In genomic region chr4:163603246-163603645, GRCh38 we compare ENCODE assay signal across 25 cellular contexts.
A peak's percentile ranks its signal among the peaks of the same experiment; 100 is the strongest.
DNase-seq lines count a peak whose midpoint lies in the region; ATAC-seq, FAIRE-seq and TF ChIP-seq lines count a peak whose summit lies in the region.
"Had no signal": no experiment of that assay in that cellular context is flagged by ENCODE, and none has a peak within 500 bp of the region (broad histone marks: within the 10 kb centered on the region; RNA-seq: fewer than 3 reads in every experiment).

No MANE protein-coding gene starts in this region.

- H2BK20ac ChIP-seq in IMR-90 (ENCODE audit: low read depth, low read length): no peak overlapping the region

- H3K9me1 ChIP-seq in IMR-90 (ENCODE audit: insufficient read depth, low read length): no peaks in the 10 kb centered on the region

- no peak overlapping the region for H2AK5ac ChIP-seq in IMR-90 (ENCODE audit: low read depth, low read length)

- WGBS in IMR-90 (ENCODE audit: extremely low coverage in 2 of 2, insufficient read length in 1 of 2), 2 experiments: no CpG with 5 or more reads among the region's 5 CpGs

- H3K4me3 ChIP-seq in IMR-90 (ENCODE audit: insufficient read depth, low read depth, low read length) (no peak overlapping the region), vagina (no peak overlapping the region)
- H3K4me3 ChIP-seq: A549, BLaER1, pancreas had no signal

- no peak overlapping the region for H3K23ac ChIP-seq in IMR-90 (ENCODE audit: low read depth, low read length)

- H2BK5ac ChIP-seq in IMR-90 (ENCODE audit: low read depth, low read length, poor library complexity, severe bottlenecking): no peak overlapping the region

- peak; percentile 67 for FAIRE-seq in GM12891 (lab: Jason Lieb, UNC)
- FAIRE-seq: A549, colon, HTR-8/SVneo, pancreas, urothelium cell line had no signal

- no peak overlapping the region for H2AK9ac ChIP-seq in IMR-90 (replicated peaks; ENCODE audit: low read depth, low read length, poor library complexity)

- no peak overlapping the region for H3K4me2 ChIP-seq in IMR-90 (ENCODE audit: low read depth, low read length)
- H3K4me2 ChIP-seq: A549, BLaER1 had no signal

- H3K4me1 ChIP-seq in IMR-90 (ENCODE audit: control insufficient read depth, insufficient read depth, low read length) (no peaks in the 10 kb centered on the region), vagina (no peaks in the 10 kb centered on the region)
- H3K4me1 ChIP-seq: A549, pancreas had no signal

- intact Hi-C loops in IMR-90 (cut with micrococcal nuclease): no loop called here
- intact Hi-C loops in dendritic cell treated with granulocyte-macrophage colony-stimulating factor and Interleukin-4, amounts not matched to agents 40 ng/mL and 50 ng/mL, for 4 days (cut with micrococcal nuclease): no loop called here
- intact Hi-C loops in vagina (cut with DNase I): no loop called here

- no peak overlapping the region for H4K5ac ChIP-seq in IMR-90 (ENCODE audit: low read depth, low read length)

- H4K8ac ChIP-seq in IMR-90 (ENCODE audit: low read depth in 2 of 2, low read length in 2 of 2): no peak overlapping the region

- ATAC-seq in GM21619 (IDR thresholded peaks at IDR 0.05; ENCODE audit: unreplicated experiment) (peak; percentile 29), IMR-90 (ENCODE audit: low read depth) (peak; percentile 48), GM18909 (IDR thresholded peaks at IDR 0.05; ENCODE audit: poor library complexity, unreplicated experiment) (no peak), GM18505 (IDR thresholded peaks at IDR 0.05; ENCODE audit: unreplicated experiment) (no peak)
- ATAC-seq: A549; activated CD4-positive, CD25-positive, alpha-beta regulatory T cell treated with anti-CD3 and anti-CD28 coated beads, Interleukin-2, amount 50 U/mL, for 24 hours; activated naive CD4-positive, alpha-beta T cell treated with anti-CD3 and anti-CD28 coated beads, Interleukin-2, amount 50 U/mL, for 72 hours; left colon; natural killer cell; pancreas; right cardiac atrium had no signal

- CTCF ChIA-PET in IMR-90 (lab: Yijun Ruan, JAX): no interaction called here

- peaks cover 73% of the 10 kb centered on the region for H3K4me1 Mint-ChIP-seq in dendritic cell treated with granulocyte-macrophage colony-stimulating factor and Interleukin-4, amounts not matched to agents 40 ng/mL and 50 ng/mL, for 4 days (ENCODE audit: low read depth)
- H3K4me1 Mint-ChIP-seq: brain, endodermal cell, natural killer cell had no signal

- dilution Hi-C loops in IMR-90 (cut with HindIII; ENCODE audit: low sequenced_read_pairs, unreplicated experiment): no loop called here

- in situ Hi-C loops in IMR-90 (cut with MboI; ENCODE audit: low sequenced_read_pairs) (no loop called here), KBM-7 (cut with MboI; ENCODE audit: low pct_unique_long_range_greater_than_20kb, low sequenced_read_pairs) (no loop called here)

- no peak overlapping the region for H4K91ac ChIP-seq in IMR-90 (ENCODE audit: insufficient read depth, low read depth, low read length)

- H3K9ac ChIP-seq in IMR-90 (ENCODE audit: low read depth, low read length): no peak overlapping the region
- H3K9ac ChIP-seq: BLaER1 had no signal

- H3K27ac ChIP-seq in IMR-90 (ENCODE audit: insufficient read depth, low read length) (no peak overlapping the region), vagina (no peak overlapping the region)
- H3K27ac ChIP-seq: A549, BLaER1, pancreas had no signal

- H3K27ac Mint-ChIP-seq in dendritic cell treated with granulocyte-macrophage colony-stimulating factor and Interleukin-4, amounts not matched to agents 40 ng/mL and 50 ng/mL, for 4 days: peak overlapping the region; percentile 54
- H3K27ac Mint-ChIP-seq: activated naive CD4-positive, alpha-beta T cell treated with anti-CD3 and anti-CD28 coated beads, Interleukin-2, amount 50 U/mL, for 72 hours; brain; endodermal cell; natural killer cell had no signal

- H2AFZ ChIP-seq in IMR-90 (replicated peaks; ENCODE audit: low read length, poor library complexity): no peak overlapping the region

- H3K27me3 Mint-ChIP-seq in dendritic cell treated with granulocyte-macrophage colony-stimulating factor and Interleukin-4, amounts not matched to agents 40 ng/mL and 50 ng/mL, for 4 days: no peaks in the 10 kb centered on the region
- H3K27me3 Mint-ChIP-seq: brain had no signal

- TF ChIP-seq POLR2A in GM12891 (IDR thresholded peaks at IDR 0.05; ENCODE audit: low read depth, low read length) (no peak), IMR-90 (IDR thresholded peaks at IDR 0.05; ENCODE audit: low read depth, low read length) (no peak), vagina (IDR thresholded peaks at IDR 0.05) (no peak), GM18505 (IDR thresholded peaks at IDR 0.05; ENCODE audit: borderline replicate concordance, extremely low read depth, insufficient read depth, insufficient read length) (no peak)

- no peaks in the 10 kb centered on the region for H3K27me3 ChIP-seq in IMR-90 (ENCODE audit: control insufficient read depth, insufficient read depth, low read length)
- H3K27me3 ChIP-seq in vagina: no peaks in the 10 kb centered on the region
- H3K27me3 ChIP-seq: BLaER1, pancreas had no signal

- H3K4me3 Mint-ChIP-seq in dendritic cell treated with granulocyte-macrophage colony-stimulating factor and Interleukin-4, amounts not matched to agents 40 ng/mL and 50 ng/mL, for 4 days: no peak overlapping the region
- H3K4me3 Mint-ChIP-seq: brain, endodermal cell, natural killer cell had no signal

- H3K18ac ChIP-seq in IMR-90 (ENCODE audit: low read depth, low read length): no peak overlapping the region

- H4K20me1 ChIP-seq in IMR-90 (ENCODE audit: insufficient read depth, low read length): no peaks in the 10 kb centered on the region
- H4K20me1 ChIP-seq: BLaER1 had no signal

- H3K36me3 ChIP-seq in IMR-90 (ENCODE audit: control insufficient read depth, insufficient read depth, low read length): no peaks in the 10 kb centered on the region
- H3K36me3 ChIP-seq in vagina: no peaks in the 10 kb centered on the region
- H3K36me3 ChIP-seq: BLaER1, pancreas had no signal

- no peak overlapping the region for H3K14ac ChIP-seq in IMR-90 (replicated peaks; ENCODE audit: low read depth, low read length)

- POLR2A ChIA-PET in IMR-90 (lab: Charles Lee; ENCODE audit: unreplicated experiment): no interaction called here

- H2BK15ac ChIP-seq in IMR-90 (ENCODE audit: low read depth, low read length): no peak overlapping the region

- H3K56ac ChIP-seq in IMR-90 (ENCODE audit: extremely low read depth, insufficient read depth, low read length): no peak overlapping the region

- no peak overlapping the region for H3K4ac ChIP-seq in IMR-90 (ENCODE audit: low read depth, low read length)

- BruUV-seq in IMR-90 (replicated peaks; lab: Mats Ljungman, UMichigan): no TSS peak

- H3K9me3 Mint-ChIP-seq in dendritic cell treated with granulocyte-macrophage colony-stimulating factor and Interleukin-4, amounts not matched to agents 40 ng/mL and 50 ng/mL, for 4 days: peaks cover 7% of the 10 kb centered on the region
- H3K9me3 Mint-ChIP-seq: brain, endodermal cell had no signal

- peaks cover 75% of the 10 kb centered on the region for H3K36me3 Mint-ChIP-seq in dendritic cell treated with granulocyte-macrophage colony-stimulating factor and Interleukin-4, amounts not matched to agents 40 ng/mL and 50 ng/mL, for 4 days (ENCODE audit: low read depth)
- H3K36me3 Mint-ChIP-seq: activated naive CD4-positive, alpha-beta T cell treated with anti-CD3 and anti-CD28 coated beads, Interleukin-2, amount 50 U/mL, for 72 hours; brain; natural killer cell had no signal

- TF ChIP-seq RAD21 in IMR-90 (IDR thresholded peaks at IDR 0.05; ENCODE audit: low read length): no peak

- TF ChIP-seq CTCF in IMR-90 (conservative IDR thresholded peaks at IDR 0.05; ENCODE audit: low read depth, low read length): no peak
- TF ChIP-seq CTCF in vagina (IDR thresholded peaks at IDR 0.05): no peak

- H3K9me3 ChIP-seq in IMR-90 (ENCODE audit: control insufficient read depth, insufficient read depth, low read length) (no peaks in the 10 kb centered on the region), vagina (no peaks in the 10 kb centered on the region)
- H3K9me3 ChIP-seq: A549, BLaER1, Caco-2, pancreas had no signal

- H3K79me1 ChIP-seq in IMR-90 (ENCODE audit: low read depth in 1 of 2, low read length in 2 of 2): no peaks in the 10 kb centered on the region

- DNase-seq in GM12891 (ENCODE audit: insufficient read length, low spot score) (no peak), IMR-90 (peak; percentile 36), KBM-7 (no peak), vagina (ENCODE audit: extremely low spot score in 2 of 2) (no peak)
- DNase-seq: Caco-2; endodermal cell; left colon; natural killer cell; NCI-H1105 treated with DMSO at 0.1 percent for 48 hours; NCI-H524; pancreas; right cardiac atrium; stimulated activated CD8-positive, alpha-beta memory T cell treated with anti-CD3 and anti-CD28 coated beads, Interleukin-4, amount 100 ng/mL, for 48 hours had no signal

- no peak overlapping the region for H2BK120ac ChIP-seq in IMR-90 (ENCODE audit: low read depth, low read length)

TF ChIP-seq in GM12891, 5 proteins besides CTCF, POLR2A, EP300 and RAD21:
- no peak for TF ChIP-seq POLR2AphosphoS5 (IDR thresholded peaks at IDR 0.05; ENCODE audit: low read depth, low read length)
- no peak for TF ChIP-seq POU2F2 (IDR thresholded peaks at IDR 0.05; ENCODE audit: low read depth, low read length)
- no peak for TF ChIP-seq SPI1 (IDR thresholded peaks at IDR 0.05; ENCODE audit: low read depth, low read length)
- TF ChIP-seq PAX5 (IDR thresholded peaks at IDR 0.05; ENCODE audit: insufficient read depth, low read length, severe bottlenecking): no peak
- TF ChIP-seq TAF1 (IDR thresholded peaks at IDR 0.05; ENCODE audit: low read depth, low read length): no peak

TF ChIP-seq in IMR-90, 13 proteins besides CTCF, POLR2A, EP300 and RAD21 (continues in another document):
- TF ChIP-seq ELK1 (IDR thresholded peaks at IDR 0.05; ENCODE audit: borderline replicate concordance, low read depth, low read length) (no peak), FOS (IDR thresholded peaks at IDR 0.05; ENCODE audit: low read depth, low read length) (no peak), MAFK (IDR thresholded peaks at IDR 0.05; ENCODE audit: low read depth, low read length) (no peak), NFE2L2 (IDR thresholded peaks at IDR 0.05; ENCODE audit: low read depth, low read length) (no peak), MXI1 (IDR thresholded peaks at IDR 0.05; ENCODE audit: borderline replicate concordance, low read depth, low read length) (no peak), MAZ (IDR thresholded peaks at IDR 0.05; ENCODE audit: borderline replicate concordance, low read depth, low read length) (no peak), CHD1 (IDR thresholded peaks at IDR 0.05; ENCODE audit: low read depth, low read length) (no peak), RFX5 (IDR thresholded peaks at IDR 0.05; ENCODE audit: low read depth, low read length) (no peak)

Comparison
In these comparisons a context has a peak if more than half of its experiments do, and no peak if none do; other contexts are left out.
1. ATAC-seq: peak in GM21619 (single experiment) and IMR-90 (single experiment); none in GM18909 (single experiment) and GM18505 (single experiment).